2 cellular contexts compared by ENCODE assay signal in the genomic region with DNA sequence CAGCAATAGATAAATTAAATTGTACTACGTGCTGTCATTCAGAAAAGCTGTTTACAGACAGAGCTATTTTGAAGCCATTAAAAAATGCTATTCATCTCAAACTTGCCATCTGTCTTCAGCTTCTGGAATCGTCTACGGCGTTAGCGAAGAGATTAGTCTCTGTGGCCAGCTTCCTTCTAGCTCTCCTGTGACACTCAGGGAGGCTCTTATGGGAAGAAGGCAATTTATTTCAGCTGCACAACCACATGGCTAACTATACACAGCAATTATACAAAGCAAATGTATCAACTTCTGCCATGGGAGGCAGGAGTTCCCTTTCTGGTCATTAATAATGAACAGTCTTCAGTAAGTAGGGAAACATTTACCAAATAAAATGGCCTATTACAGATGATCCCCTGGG.
TF ChIP-seq lines count a peak whose summit lies in the region.

No MANE protein-coding gene starts in this region.

TF ChIP-seq in IMR-90, 13 proteins besides CTCF, POLR2A, EP300 and RAD21:
- TF ChIP-seq RFX5 (IDR thresholded peaks at IDR 0.05; ENCODE audit: low read depth, low read length) (no peak), MAZ (IDR thresholded peaks at IDR 0.05; ENCODE audit: borderline replicate concordance, low read depth, low read length) (no peak), SMC3 (IDR thresholded peaks at IDR 0.05; ENCODE audit: low read depth, low read length) (no peak), RCOR1 (IDR thresholded peaks at IDR 0.05; ENCODE audit: insufficient replicate concordance, low read length) (no peak), CHD1 (IDR thresholded peaks at IDR 0.05; ENCODE audit: low read depth, low read length) (no peak), FOS (IDR thresholded peaks at IDR 0.05; ENCODE audit: low read depth, low read length) (no peak)
- TF ChIP-seq, protein P1, sequence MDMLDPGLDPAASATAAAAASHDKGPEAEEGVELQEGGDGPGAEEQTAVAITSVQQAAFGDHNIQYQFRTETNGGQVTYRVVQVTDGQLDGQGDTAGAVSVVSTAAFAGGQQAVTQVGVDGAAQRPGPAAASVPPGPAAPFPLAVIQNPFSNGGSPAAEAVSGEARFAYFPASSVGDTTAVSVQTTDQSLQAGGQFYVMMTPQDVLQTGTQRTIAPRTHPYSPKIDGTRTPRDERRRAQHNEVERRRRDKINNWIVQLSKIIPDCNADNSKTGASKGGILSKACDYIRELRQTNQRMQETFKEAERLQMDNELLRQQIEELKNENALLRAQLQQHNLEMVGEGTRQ (IDR thresholded peaks at IDR 0.05; ENCODE audit: low read depth, low read length) = no peak

TF ChIP-seq in K562, 482 proteins besides CTCF, POLR2A, EP300 and RAD21:
- no peak for TF ChIP-seq HNRNPL (IDR thresholded peaks at IDR 0.05; ENCODE audit: low read depth, low read length)
- TF ChIP-seq, protein P2, sequence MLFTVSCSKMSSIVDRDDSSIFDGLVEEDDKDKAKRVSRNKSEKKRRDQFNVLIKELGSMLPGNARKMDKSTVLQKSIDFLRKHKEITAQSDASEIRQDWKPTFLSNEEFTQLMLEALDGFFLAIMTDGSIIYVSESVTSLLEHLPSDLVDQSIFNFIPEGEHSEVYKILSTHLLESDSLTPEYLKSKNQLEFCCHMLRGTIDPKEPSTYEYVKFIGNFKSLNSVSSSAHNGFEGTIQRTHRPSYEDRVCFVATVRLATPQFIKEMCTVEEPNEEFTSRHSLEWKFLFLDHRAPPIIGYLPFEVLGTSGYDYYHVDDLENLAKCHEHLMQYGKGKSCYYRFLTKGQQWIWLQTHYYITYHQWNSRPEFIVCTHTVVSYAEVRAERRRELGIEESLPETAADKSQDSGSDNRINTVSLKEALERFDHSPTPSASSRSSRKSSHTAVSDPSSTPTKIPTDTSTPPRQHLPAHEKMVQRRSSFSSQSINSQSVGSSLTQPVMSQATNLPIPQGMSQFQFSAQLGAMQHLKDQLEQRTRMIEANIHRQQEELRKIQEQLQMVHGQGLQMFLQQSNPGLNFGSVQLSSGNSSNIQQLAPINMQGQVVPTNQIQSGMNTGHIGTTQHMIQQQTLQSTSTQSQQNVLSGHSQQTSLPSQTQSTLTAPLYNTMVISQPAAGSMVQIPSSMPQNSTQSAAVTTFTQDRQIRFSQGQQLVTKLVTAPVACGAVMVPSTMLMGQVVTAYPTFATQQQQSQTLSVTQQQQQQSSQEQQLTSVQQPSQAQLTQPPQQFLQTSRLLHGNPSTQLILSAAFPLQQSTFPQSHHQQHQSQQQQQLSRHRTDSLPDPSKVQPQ (CRISPR knock-in tag; IDR thresholded peaks at IDR 0.05; ENCODE audit: borderline replicate concordance) = no peak
- no peak for TF ChIP-seq HMGN3 (IDR thresholded peaks at IDR 0.05; ENCODE audit: borderline replicate concordance, extremely low read depth, insufficient read length, low read depth, low read length)
- TF ChIP-seq, protein P3, sequence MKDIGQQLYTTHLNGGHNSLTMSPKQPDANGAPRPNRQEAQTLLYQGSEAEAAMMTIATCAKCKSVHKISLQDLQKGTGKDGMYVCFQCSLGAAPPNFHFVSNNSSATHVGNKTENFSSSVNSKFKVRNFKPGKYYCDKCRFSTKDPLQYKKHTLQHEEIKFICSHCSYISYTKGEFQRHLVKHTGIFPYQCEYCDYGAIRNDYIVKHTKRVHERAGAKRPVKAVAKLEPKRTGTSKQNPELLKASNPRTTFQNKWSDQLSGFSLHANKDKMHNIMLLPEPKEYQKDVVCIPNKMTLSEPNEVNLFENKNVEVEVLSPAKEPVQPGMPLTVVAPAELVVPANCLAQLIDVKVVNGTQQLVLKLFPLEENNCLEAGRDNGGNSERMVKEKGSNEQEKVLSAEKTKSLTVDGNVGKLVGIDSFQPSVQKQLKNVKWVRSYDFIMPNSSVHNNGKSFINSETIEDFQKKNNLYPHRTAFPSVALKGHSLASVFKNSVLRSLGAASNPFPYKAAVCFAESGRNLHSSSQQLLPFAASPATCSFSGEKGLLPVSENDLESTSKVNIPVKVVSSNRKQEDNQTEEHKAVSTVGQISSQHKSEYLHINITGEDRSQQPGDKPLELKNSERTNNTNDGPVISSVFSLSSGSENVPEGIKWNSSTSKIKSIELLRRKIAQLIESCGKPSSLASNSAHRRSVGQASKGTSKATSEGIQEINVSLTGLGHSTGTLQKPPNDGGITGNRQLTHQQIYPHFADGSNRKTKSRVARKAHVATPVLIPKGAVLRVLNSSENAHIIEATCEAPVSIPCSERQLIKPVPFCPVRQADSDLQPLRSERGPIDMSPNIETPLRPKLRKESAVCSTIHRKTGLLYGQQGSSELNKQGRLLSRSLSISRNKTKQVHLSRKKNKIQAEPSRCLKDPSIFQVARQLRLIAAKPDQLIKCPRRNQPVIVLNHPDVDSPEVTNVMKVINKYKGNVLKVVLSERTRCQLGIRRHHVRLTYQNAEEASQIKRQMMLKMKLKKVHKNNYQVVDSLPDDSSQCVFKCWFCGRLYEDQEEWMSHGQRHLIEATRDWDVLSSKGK (CRISPR knock-in tag; IDR thresholded peaks at IDR 0.05) = no peak
- no peak for TF ChIP-seq TARDBP (IDR thresholded peaks at IDR 0.05)
- TF ChIP-seq SNIP1 (IDR thresholded peaks at IDR 0.05; ENCODE audit: low read depth) = no peak
- no peak for TF ChIP-seq JUN (IDR thresholded peaks at IDR 0.05; ENCODE audit: borderline replicate concordance, low read depth, low read length)
- TF ChIP-seq JUN (CRISPR knock-in tag; IDR thresholded peaks at IDR 0.05; ENCODE audit: borderline replicate concordance) = no peak
- TF ChIP-seq SMAD3 (CRISPR knock-in tag; conservative IDR thresholded peaks at IDR 0.05) = no peak
- no peak for TF ChIP-seq ZKSCAN8 (CRISPR knock-in tag; IDR thresholded peaks at IDR 0.05)
- no peak for TF ChIP-seq ZNF79 (CRISPR knock-in tag; IDR thresholded peaks at IDR 0.05; ENCODE audit: low read depth)
- TF ChIP-seq, protein P4, sequence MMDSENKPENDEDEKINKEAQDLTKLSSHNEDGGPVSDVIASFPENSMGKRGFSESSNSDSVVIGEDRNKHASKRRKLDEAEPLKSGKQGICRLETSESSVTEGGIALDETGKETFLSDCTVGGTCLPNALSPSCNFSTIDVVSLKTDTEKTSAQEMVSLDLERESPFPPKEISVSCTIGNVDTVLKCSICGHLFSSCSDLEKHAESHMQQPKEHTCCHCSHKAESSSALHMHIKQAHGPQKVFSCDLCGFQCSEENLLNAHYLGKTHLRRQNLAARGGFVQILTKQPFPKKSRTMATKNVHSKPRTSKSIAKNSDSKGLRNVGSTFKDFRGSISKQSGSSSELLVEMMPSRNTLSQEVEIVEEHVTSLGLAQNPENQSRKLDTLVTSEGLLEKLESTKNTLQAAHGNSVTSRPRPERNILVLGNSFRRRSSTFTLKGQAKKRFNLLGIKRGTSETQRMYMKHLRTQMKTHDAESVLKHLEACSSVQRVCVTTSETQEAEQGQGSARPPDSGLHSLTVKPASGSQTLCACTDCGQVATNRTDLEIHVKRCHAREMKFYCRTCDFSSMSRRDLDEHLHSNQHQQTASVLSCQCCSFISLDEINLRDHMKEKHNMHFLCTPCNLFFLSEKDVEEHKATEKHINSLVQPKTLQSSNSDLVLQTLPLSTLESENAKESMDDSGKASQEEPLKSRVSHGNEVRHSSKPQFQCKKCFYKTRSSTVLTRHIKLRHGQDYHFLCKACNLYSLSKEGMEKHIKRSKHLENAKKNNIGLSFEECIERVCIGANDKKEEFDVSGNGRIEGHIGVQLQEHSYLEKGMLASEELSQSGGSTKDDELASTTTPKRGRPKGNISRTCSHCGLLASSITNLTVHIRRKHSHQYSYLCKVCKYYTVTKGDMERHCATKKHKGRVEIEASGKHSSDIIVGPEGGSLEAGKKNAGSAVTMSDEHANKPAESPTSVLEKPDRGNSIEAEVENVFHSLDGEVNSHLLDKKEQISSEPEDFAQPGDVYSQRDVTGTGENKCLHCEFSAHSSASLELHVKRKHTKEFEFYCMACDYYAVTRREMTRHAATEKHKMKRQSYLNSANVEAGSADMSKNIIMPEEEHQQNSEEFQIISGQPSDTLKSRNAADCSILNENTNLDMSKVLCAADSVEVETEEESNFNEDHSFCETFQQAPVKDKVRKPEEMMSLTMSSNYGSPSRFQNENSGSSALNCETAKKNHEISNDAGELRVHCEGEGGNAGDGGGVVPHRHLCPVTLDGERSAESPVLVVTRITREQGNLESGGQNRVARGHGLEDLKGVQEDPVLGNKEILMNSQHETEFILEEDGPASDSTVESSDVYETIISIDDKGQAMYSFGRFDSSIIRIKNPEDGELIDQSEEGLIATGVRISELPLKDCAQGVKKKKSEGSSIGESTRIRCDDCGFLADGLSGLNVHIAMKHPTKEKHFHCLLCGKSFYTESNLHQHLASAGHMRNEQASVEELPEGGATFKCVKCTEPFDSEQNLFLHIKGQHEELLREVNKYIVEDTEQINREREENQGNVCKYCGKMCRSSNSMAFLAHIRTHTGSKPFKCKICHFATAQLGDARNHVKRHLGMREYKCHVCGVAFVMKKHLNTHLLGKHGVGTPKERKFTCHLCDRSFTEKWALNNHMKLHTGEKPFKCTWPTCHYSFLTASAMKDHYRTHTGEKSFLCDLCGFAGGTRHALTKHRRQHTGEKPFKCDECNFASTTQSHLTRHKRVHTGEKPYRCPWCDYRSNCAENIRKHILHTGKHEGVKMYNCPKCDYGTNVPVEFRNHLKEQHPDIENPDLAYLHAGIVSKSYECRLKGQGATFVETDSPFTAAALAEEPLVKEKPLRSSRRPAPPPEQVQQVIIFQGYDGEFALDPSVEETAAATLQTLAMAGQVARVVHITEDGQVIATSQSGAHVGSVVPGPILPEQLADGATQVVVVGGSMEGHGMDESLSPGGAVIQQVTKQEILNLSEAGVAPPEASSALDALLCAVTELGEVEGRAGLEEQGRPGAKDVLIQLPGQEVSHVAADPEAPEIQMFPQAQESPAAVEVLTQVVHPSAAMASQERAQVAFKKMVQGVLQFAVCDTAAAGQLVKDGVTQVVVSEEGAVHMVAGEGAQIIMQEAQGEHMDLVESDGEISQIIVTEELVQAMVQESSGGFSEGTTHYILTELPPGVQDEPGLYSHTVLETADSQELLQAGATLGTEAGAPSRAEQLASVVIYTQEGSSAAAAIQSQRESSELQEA (IDR thresholded peaks at IDR 0.05; ENCODE audit: low read depth) = no peak
- TF ChIP-seq NFE2 (IDR thresholded peaks at IDR 0.05; ENCODE audit: low read depth) = no peak
- TF ChIP-seq ZNF583 (CRISPR knock-in tag; IDR thresholded peaks at IDR 0.05) = no peak
- TF ChIP-seq PHTF2 (CRISPR knock-in tag; IDR thresholded peaks at IDR 0.05) = no peak
- TF ChIP-seq, protein P5, sequence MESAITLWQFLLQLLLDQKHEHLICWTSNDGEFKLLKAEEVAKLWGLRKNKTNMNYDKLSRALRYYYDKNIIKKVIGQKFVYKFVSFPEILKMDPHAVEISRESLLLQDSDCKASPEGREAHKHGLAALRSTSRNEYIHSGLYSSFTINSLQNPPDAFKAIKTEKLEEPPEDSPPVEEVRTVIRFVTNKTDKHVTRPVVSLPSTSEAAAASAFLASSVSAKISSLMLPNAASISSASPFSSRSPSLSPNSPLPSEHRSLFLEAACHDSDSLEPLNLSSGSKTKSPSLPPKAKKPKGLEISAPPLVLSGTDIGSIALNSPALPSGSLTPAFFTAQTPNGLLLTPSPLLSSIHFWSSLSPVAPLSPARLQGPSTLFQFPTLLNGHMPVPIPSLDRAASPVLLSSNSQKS (CRISPR knock-in tag; IDR thresholded peaks at IDR 0.05) = no peak
